ENCODE assay signal across 17 cellular contexts in the genomic region with DNA sequence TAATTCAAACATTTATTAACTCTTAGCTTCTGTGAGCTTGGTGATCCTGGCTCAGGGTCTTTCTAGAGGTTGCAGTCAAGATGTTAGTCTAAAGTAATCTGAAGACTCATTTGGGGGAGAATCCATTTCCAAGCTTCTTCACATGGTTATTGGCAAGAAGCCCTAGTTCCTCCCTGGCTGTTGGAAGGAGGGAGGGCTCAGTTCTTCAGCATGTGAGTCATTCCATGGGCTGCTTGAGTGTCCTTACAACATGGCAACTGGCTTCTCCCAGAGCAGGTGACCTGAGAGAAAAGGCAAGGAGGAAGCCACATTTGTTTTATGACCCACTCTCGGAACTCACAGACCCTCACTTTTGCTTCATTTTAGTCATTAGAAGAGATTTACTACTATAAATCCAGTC. TPM values are rescaled to one million over a fixed set of nuclear protein-coding genes. Genes with fewer than 3 reads are reported as not detected.
A peak's percentile ranks its signal among the peaks of the same experiment; 100 is the strongest.
DNase-seq lines count a peak whose midpoint lies in the region; ATAC-seq and TF ChIP-seq lines count a peak whose summit lies in the region.
"Had no signal": no experiment of that assay in that cellular context is flagged by ENCODE, and none has a peak within 500 bp of the region (broad histone marks: within the 10 kb centered on the region; RNA-seq: fewer than 3 reads in every experiment).

No MANE protein-coding gene starts in this region.

- H3K56ac ChIP-seq in IMR-90 (ENCODE audit: extremely low read depth, insufficient read depth, low read length) = no peak overlapping the region

- POLR2A ChIA-PET in IMR-90 (lab: Charles Lee; ENCODE audit: unreplicated experiment) (no interaction called here), GM10248 (lab: Yijun Ruan, JAX) (no interaction called here)

- no peak overlapping the region for H3K18ac ChIP-seq in IMR-90 (ENCODE audit: low read depth, low read length)

- no peak overlapping the region for H2BK20ac ChIP-seq in IMR-90 (ENCODE audit: low read depth, low read length)

- dilution Hi-C loops in IMR-90 (cut with HindIII; ENCODE audit: low sequenced_read_pairs, unreplicated experiment) = no loop called here

- WGBS in IMR-90 (ENCODE audit: extremely low coverage in 2 of 2, insufficient read length in 1 of 2), 2 experiments = no CpG with 5 or more reads among the region's 1 CpG

- peaks cover 20% of the 10 kb centered on the region for H3K36me3 ChIP-seq in IMR-90 (ENCODE audit: control insufficient read depth, insufficient read depth, low read length)

- H3K4me1 ChIP-seq in IMR-90 (ENCODE audit: control insufficient read depth, insufficient read depth, low read length) = no peaks in the 10 kb centered on the region
- H3K4me1 ChIP-seq in foreskin keratinocyte = no peaks in the 10 kb centered on the region
- H3K4me1 ChIP-seq: SJCRH30 had no signal

- no peak for ATAC-seq in IMR-90 (ENCODE audit: low read depth)
- ATAC-seq in foreskin keratinocyte = peak; percentile 33
- no peak for ATAC-seq in esophagus mucosa
- ATAC-seq: left cardiac atrium had no signal

- H2AFZ ChIP-seq in IMR-90 (replicated peaks; ENCODE audit: low read length, poor library complexity) = no peak overlapping the region

- TF ChIP-seq CTCF in IMR-90 (conservative IDR thresholded peaks at IDR 0.05; ENCODE audit: low read depth, low read length) (no peak), foreskin keratinocyte (conservative IDR thresholded peaks at IDR 0.05) (no peak), GM10248 (IDR thresholded peaks at IDR 0.05; ENCODE audit: control extremely low read depth, extremely low read depth, low read depth, missing control alignments) (no peak), coronary artery (IDR thresholded peaks at IDR 0.05) (no peak)

- in situ Hi-C loops in IMR-90 (cut with MboI; ENCODE audit: low sequenced_read_pairs) = no loop called here

- no peak overlapping the region for H4K91ac ChIP-seq in IMR-90 (ENCODE audit: insufficient read depth, low read depth, low read length)

- H2BK5ac ChIP-seq in IMR-90 (ENCODE audit: low read depth, low read length, poor library complexity, severe bottlenecking) = no peak overlapping the region

- H3K9ac ChIP-seq in IMR-90 (ENCODE audit: low read depth, low read length) = no peak overlapping the region

- DNase-seq in AG08396 (ENCODE audit: low spot score) (peak; percentile 14), IMR-90 (peak; percentile 32), astrocyte of the hippocampus (ENCODE audit: low read depth, low spot score) (peak; percentile 27), foreskin keratinocyte (peak in 1 of 2 donors; percentile 25), GM10248 (ENCODE audit: extremely low spot score) (no peak), coronary artery (ENCODE audit: low spot score) (no peak)
- DNase-seq in stimulated activated CD4-positive, alpha-beta T cell treated with anti-CD3 and anti-CD28 coated beads, Interleukin-12 subunit alpha, Interleukin-12 subunit beta, amount 100 ng/mL, for 4 hours = no peak
- DNase-seq: activated CD4-positive, alpha-beta T cell treated with anti-CD3 and anti-CD28 coated beads for 48 hours; activated CD8-positive, alpha-beta memory T cell treated with anti-CD3 and anti-CD28 coated beads, Interleukin-2, amount 50 U/mL, for 48 hours; activated naive CD4-positive, alpha-beta T cell treated with anti-CD3 and anti-CD28 coated beads, Interleukin-2, amount 50 U/mL, for 16 hours; central memory CD4-positive, alpha-beta T cell; left cardiac atrium; NCI-H1417 treated with DMSO at 0.1 percent for 48 hours; SJCRH30; stimulated activated CD4-positive, alpha-beta T cell treated with anti-CD3 and anti-CD28 coated beads, Interleukin-15, amount 100 ng/mL, for 24 hours; stomach had no signal

- no peak overlapping the region for H3K23ac ChIP-seq in IMR-90 (ENCODE audit: low read depth, low read length)

- H2AK9ac ChIP-seq in IMR-90 (replicated peaks; ENCODE audit: low read depth, low read length, poor library complexity) = no peak overlapping the region

- no peaks in the 10 kb centered on the region for H4K20me1 ChIP-seq in IMR-90 (ENCODE audit: insufficient read depth, low read length)

- H3K27me3 ChIP-seq in IMR-90 (ENCODE audit: control insufficient read depth, insufficient read depth, low read length) (no peaks in the 10 kb centered on the region), foreskin keratinocyte (no peaks in the 10 kb centered on the region)
- H3K27me3 ChIP-seq: SJCRH30, stomach had no signal

- H2AK5ac ChIP-seq in IMR-90 (ENCODE audit: low read depth, low read length) = no peak overlapping the region

- intact Hi-C loops in IMR-90 (cut with micrococcal nuclease) = no loop called here

- no peak overlapping the region for H2BK15ac ChIP-seq in IMR-90 (ENCODE audit: low read depth, low read length)

- no TSS peak for BruUV-seq in IMR-90 (replicated peaks; lab: Mats Ljungman, UMichigan)

- no peak for TF ChIP-seq POLR2A in IMR-90 (IDR thresholded peaks at IDR 0.05; ENCODE audit: low read depth, low read length)

- CTCF ChIA-PET in IMR-90 (lab: Yijun Ruan, JAX) (no interaction called here), GM10248 (lab: Yijun Ruan, JAX) (no interaction called here)

- H3K9me3 ChIP-seq in IMR-90 (ENCODE audit: control insufficient read depth, insufficient read depth, low read length) = 0 out of 2 replicates have a peak, but pooled peaks cover 3% of the 10 kb centered on the region
- H3K9me3 ChIP-seq: SJCRH30, stomach had no signal

- H3K4me3 ChIP-seq in IMR-90 (ENCODE audit: insufficient read depth, low read depth, low read length) = no peak overlapping the region
- H3K4me3 ChIP-seq in coronary artery = no peak overlapping the region
- H3K4me3 ChIP-seq: SJCRH30, stomach had no signal

- no peak overlapping the region for H4K5ac ChIP-seq in IMR-90 (ENCODE audit: low read depth, low read length)

- no peaks in the 10 kb centered on the region; a peak in 2 of 4 replicates for H3K79me1 ChIP-seq in IMR-90 (ENCODE audit: low read depth in 1 of 2, low read length in 2 of 2)

- H3K14ac ChIP-seq in IMR-90 (replicated peaks; ENCODE audit: low read depth, low read length) = no peak overlapping the region

- no peaks in the 10 kb centered on the region; the same call in 1 of the 2 replicates for H3K9me1 ChIP-seq in IMR-90 (ENCODE audit: insufficient read depth, low read length)

- H3K4ac ChIP-seq in IMR-90 (ENCODE audit: low read depth, low read length) = no peak overlapping the region

- no peak overlapping the region for H3K4me2 ChIP-seq in IMR-90 (ENCODE audit: low read depth, low read length)

- H3K27ac ChIP-seq in IMR-90 (ENCODE audit: insufficient read depth, low read length) (no peak overlapping the region), foreskin keratinocyte (no peak overlapping the region), coronary artery (no peak overlapping the region)
- H3K27ac ChIP-seq: SJCRH30, stomach had no signal

- TF ChIP-seq RAD21 in IMR-90 (IDR thresholded peaks at IDR 0.05; ENCODE audit: low read length) = no peak

- H2BK120ac ChIP-seq in IMR-90 (ENCODE audit: low read depth, low read length) = no peak overlapping the region

- no peak overlapping the region for H4K8ac ChIP-seq in IMR-90 (ENCODE audit: low read depth in 2 of 2, low read length in 2 of 2)

TF ChIP-seq in IMR-90, 13 proteins besides CTCF, POLR2A, EP300 and RAD21:
- TF ChIP-seq MAFK (IDR thresholded peaks at IDR 0.05; ENCODE audit: low read depth, low read length) = no peak
- no peak for TF ChIP-seq RFX5 (IDR thresholded peaks at IDR 0.05; ENCODE audit: low read depth, low read length)
- TF ChIP-seq USF2 (IDR thresholded peaks at IDR 0.05; ENCODE audit: low read depth, low read length) = no peak
- TF ChIP-seq CEBPB (IDR thresholded peaks at IDR 0.05; ENCODE audit: low read depth, low read length) = no peak
- no peak for TF ChIP-seq MAZ (IDR thresholded peaks at IDR 0.05; ENCODE audit: borderline replicate concordance, low read depth, low read length)
- TF ChIP-seq BHLHE40 (IDR thresholded peaks at IDR 0.05; ENCODE audit: low read depth, low read length) = no peak
- TF ChIP-seq FOS (IDR thresholded peaks at IDR 0.05; ENCODE audit: low read depth, low read length) = no peak
- no peak for TF ChIP-seq SMC3 (IDR thresholded peaks at IDR 0.05; ENCODE audit: low read depth, low read length)
- no peak for TF ChIP-seq CHD1 (IDR thresholded peaks at IDR 0.05; ENCODE audit: low read depth, low read length)
- no peak for TF ChIP-seq ELK1 (IDR thresholded peaks at IDR 0.05; ENCODE audit: borderline replicate concordance, low read depth, low read length)
- no peak for TF ChIP-seq MXI1 (IDR thresholded peaks at IDR 0.05; ENCODE audit: borderline replicate concordance, low read depth, low read length)
- no peak for TF ChIP-seq NFE2L2 (IDR thresholded peaks at IDR 0.05; ENCODE audit: low read depth, low read length)
TF ChIP-seq in IMR-90: peak in this region for 0.

RNA-seq across cellular contexts. Expression of gene C2orf74, which starts 10.6 kb away (rescaled TPM):
- total RNA-seq in IMR-90 (2012; rRNA removed) (8.4 and 10.3 TPM in 2 replicates), foreskin keratinocyte (21.5 and 22.6 TPM in 2 replicates), esophagus mucosa (2.9 TPM)
- polyA plus RNA-seq in IMR-90 (2012; rRNA removed) (15.8 and 21.9 TPM in 2 replicates), foreskin keratinocyte (25.6 and 26.8 TPM in 2 replicates)
- polyA plus RNA-seq in IMR-90 (2012; cell fraction: cytosol; rRNA removed) = 6.4 and 7.5 TPM in 2 replicates
- polyA plus RNA-seq in IMR-90 (2012; cell fraction: nucleus; rRNA removed; ENCODE audit: low replicate concordance) = 1.9 and 4.9 TPM in 2 replicates

Comparison
In these comparisons a context has a peak if more than half of its experiments do, and no peak if none do; other contexts are left out.
1. DNase-seq: peak in AG08396 (single experiment), IMR-90 (single experiment) and astrocyte of the hippocampus (single experiment); none in GM10248 (single experiment), coronary artery (single experiment) and stimulated activated CD4-positive, alpha-beta T cell treated with anti-CD3 and anti-CD28 coated beads, Interleukin-12 subunit alpha, Interleukin-12 subunit beta, amount 100 ng/mL, for 4 hours (single experiment).